In the genomic region with DNA sequence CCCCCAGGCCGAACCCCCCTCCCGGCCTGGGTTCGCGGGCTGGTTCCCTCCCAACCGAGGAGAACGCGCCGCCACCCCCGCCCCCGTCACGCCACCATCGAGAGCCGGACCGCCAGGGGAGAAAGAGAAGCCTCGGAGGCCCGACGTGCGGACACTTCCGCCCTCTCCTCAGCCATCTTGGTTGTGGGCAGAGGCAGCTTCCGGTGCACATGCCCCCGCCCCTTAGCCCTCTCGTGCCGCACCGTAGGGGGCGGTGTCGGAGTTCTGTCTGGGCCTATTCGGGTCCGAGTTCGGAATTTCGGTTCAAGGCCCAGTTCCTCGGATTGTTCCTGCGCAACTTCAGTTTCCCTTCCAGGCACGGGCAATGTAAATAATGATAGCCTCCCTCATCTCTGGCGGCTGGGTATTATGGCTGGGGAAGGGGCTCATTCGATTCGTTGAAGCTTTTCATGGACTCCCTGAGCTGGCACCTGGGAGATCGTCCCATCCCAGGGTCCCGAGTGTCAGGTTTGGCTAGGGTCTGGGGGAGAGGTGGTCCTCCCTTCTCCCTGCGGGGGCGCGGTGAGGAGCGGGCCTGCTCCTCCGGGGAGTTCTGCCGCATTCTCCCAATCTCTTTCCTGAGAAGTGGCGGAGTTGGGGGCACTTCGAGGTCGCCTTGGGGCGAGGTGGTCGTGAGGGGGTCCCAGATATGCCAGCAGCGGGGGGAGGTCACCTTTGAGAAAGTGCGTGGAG, we compare ENCODE assay signal across 8 cellular contexts. TPM values are rescaled to one million over a fixed set of nuclear protein-coding genes. Genes with fewer than 3 reads are reported as not detected.
DNase-seq lines count a peak whose midpoint lies in the region; ATAC-seq and TF ChIP-seq lines count a peak whose summit lies in the region.

A gene with protein sequence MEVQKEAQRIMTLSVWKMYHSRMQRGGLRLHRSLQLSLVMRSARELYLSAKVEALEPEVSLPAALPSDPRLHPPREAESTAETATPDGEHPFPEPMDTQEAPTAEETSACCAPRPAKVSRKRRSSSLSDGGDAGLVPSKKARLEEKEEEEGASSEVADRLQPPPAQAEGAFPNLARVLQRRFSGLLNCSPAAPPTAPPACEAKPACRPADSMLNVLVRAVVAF (plus strand): TSS at position 225 of the 732 bp plus-strand sequence. CDS start 2,776 bp downstream, outside the sequence.
A gene with protein sequence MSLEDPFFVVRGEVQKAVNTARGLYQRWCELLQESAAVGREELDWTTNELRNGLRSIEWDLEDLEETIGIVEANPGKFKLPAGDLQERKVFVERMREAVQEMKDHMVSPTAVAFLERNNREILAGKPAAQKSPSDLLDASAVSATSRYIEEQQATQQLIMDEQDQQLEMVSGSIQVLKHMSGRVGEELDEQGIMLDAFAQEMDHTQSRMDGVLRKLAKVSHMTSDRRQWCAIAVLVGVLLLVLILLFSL (minus strand): TSS at position 189 of the 732 bp plus-strand sequence. CDS start 202 bp downstream, outside the sequence.

- peak within 1 kb of the TSS; percentile 99 for H3K27ac ChIP-seq in right cardiac atrium (ENCODE audit: low read length)
- H3K27ac ChIP-seq in rectal smooth muscle tissue (ENCODE audit: low read depth, low read length): peak within 1 kb of the TSS; percentile 99
- H3K27ac ChIP-seq in vagina: peak within 1 kb of the TSS; percentile 98

- H3K9me3 ChIP-seq in right cardiac atrium (ENCODE audit: control insufficient read depth, low read length) (no peaks in the 10 kb centered on the region), vagina (no peaks in the 10 kb centered on the region)

- WGBS in right cardiac atrium: under 1% methylated on average over 51 of the region's 51 CpGs

- peak; percentile 52 for TF ChIP-seq CTCF in GM12873 (IDR thresholded peaks at IDR 0.05; ENCODE audit: insufficient read depth, low read depth, low read length, missing control alignments)
- peak; percentile 53 to 59 (median 54) for TF ChIP-seq CTCF in vagina (IDR thresholded peaks at IDR 0.05)

- ATAC-seq in HG02852 (IDR thresholded peaks at IDR 0.05; ENCODE audit: unreplicated experiment) (peak; percentile 33), right cardiac atrium (peak; percentile 73 to 80)

- H3K9ac ChIP-seq in rectal smooth muscle tissue (ENCODE audit: low read length): peak within 1 kb of the TSS; percentile 100

- intact Hi-C loops in right cardiac atrium (cut with DNase I): no loop called here
- intact Hi-C loops in vagina (cut with DNase I): loop anchor here (5.0 to 10.0 kb wide), 2 partner anchors 48 to 694 kb away; a partner anchor contains a TSS

- H3K4me1 ChIP-seq in right cardiac atrium (ENCODE audit: control insufficient read depth, insufficient read depth, low read length): peaks cover 4% of the 10 kb centered on the region
- peaks cover 11% of the 10 kb centered on the region for H3K4me1 ChIP-seq in rectal smooth muscle tissue (ENCODE audit: control insufficient read depth, insufficient read depth, low read length)
- H3K4me1 ChIP-seq in vagina: peaks cover 23% of the 10 kb centered on the region

- no peaks in the 10 kb centered on the region for H3K36me3 ChIP-seq in rectal smooth muscle tissue (ENCODE audit: control insufficient read depth, insufficient read depth, low read length)
- H3K36me3 ChIP-seq in vagina: no peaks in the 10 kb centered on the region

- TF ChIP-seq POLR2A in vagina (IDR thresholded peaks at IDR 0.05): peak in 1 of 2 donors; percentile 91

- H3K27me3 ChIP-seq in right cardiac atrium (ENCODE audit: control insufficient read depth, insufficient read depth) (no peaks in the 10 kb centered on the region), rectal smooth muscle tissue (ENCODE audit: control insufficient read depth, insufficient read depth, low read length) (no peaks in the 10 kb centered on the region), vagina (no peaks in the 10 kb centered on the region)

- DNase-seq in NCI-H1930 (lab: John Stamatoyannopoulos, UW): peak; percentile 78 to 85
- DNase-seq in T-helper 22 cell (ENCODE audit: low read depth): peak; percentile 90
- peak; percentile 65 to 97 (median 94) for DNase-seq in anterior cingulate cortex (lab: John Stamatoyannopoulos, UW)
- DNase-seq in right cardiac atrium: peak; percentile 97 to 98 (median 98)
- peak in 1 of 2 donors; percentile 98 for DNase-seq in vagina (ENCODE audit: extremely low spot score in 2 of 2)

- H3K4me3 ChIP-seq in right cardiac atrium (ENCODE audit: low read length) (peak within 1 kb of the TSS; percentile 77), rectal smooth muscle tissue (ENCODE audit: low read length) (peak within 1 kb of the TSS; percentile 98), vagina (peak within 1 kb of the TSS; percentile 82 to 91)

RNA-seq across cellular contexts. Expression of the first gene that starts in this region (rescaled TPM):
- total RNA-seq in right cardiac atrium (10 to 100 TPM; 22.2 to 53.5 (median 29.2) TPM), vagina (152 TPM)
- polyA plus RNA-seq in right cardiac atrium: 62.9 TPM

RNA-seq across cellular contexts. Expression of the second gene that starts in this region (rescaled TPM):
- total RNA-seq in right cardiac atrium (10 to 100 TPM; 30.8 to 39.8 (median 37.2) TPM), vagina (71.5 TPM)
- polyA plus RNA-seq in right cardiac atrium: 47.7 TPM
